1 cellular context compared by ENCODE assay signal in genomic region chr2:143121079-143121478, GRCh38.
TF ChIP-seq lines count a peak whose summit lies in the region.

No MANE protein-coding gene starts in this region.

TF ChIP-seq in GM12878, 131 proteins besides CTCF, POLR2A, EP300 and RAD21 (continued from another document):
- TF ChIP-seq ZBTB4 (CRISPR knock-in tag; IDR thresholded peaks at IDR 0.05) (no peak), JUNB (IDR thresholded peaks at IDR 0.05) (no peak), SMAD5 (IDR thresholded peaks at IDR 0.05; ENCODE audit: low read depth) (no peak), MXI1 (IDR thresholded peaks at IDR 0.05; ENCODE audit: low read depth, low read length) (no peak), RELA (IDR thresholded peaks at IDR 0.05; ENCODE audit: borderline replicate concordance, partially characterized antibody) (no peak)
- TF ChIP-seq, protein P1, sequence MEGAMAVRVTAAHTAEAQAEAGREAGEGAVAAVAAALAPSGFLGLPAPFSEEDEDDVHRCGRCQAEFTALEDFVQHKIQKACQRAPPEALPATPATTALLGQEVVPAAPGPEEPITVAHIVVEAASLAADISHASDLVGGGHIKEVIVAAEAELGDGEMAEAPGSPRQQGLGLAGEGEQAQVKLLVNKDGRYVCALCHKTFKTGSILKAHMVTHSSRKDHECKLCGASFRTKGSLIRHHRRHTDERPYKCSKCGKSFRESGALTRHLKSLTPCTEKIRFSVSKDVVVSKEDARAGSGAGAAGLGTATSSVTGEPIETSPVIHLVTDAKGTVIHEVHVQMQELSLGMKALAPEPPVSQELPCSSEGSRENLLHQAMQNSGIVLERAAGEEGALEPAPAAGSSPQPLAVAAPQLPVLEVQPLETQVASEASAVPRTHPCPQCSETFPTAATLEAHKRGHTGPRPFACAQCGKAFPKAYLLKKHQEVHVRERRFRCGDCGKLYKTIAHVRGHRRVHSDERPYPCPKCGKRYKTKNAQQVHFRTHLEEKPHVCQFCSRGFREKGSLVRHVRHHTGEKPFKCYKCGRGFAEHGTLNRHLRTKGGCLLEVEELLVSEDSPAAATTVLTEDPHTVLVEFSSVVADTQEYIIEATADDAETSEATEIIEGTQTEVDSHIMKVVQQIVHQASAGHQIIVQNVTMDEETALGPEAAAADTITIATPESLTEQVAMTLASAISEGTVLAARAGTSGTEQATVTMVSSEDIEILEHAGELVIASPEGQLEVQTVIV (IDR thresholded peaks at IDR 0.05; ENCODE audit: borderline replicate concordance, partially characterized antibody) = no peak
- TF ChIP-seq, protein P2, sequence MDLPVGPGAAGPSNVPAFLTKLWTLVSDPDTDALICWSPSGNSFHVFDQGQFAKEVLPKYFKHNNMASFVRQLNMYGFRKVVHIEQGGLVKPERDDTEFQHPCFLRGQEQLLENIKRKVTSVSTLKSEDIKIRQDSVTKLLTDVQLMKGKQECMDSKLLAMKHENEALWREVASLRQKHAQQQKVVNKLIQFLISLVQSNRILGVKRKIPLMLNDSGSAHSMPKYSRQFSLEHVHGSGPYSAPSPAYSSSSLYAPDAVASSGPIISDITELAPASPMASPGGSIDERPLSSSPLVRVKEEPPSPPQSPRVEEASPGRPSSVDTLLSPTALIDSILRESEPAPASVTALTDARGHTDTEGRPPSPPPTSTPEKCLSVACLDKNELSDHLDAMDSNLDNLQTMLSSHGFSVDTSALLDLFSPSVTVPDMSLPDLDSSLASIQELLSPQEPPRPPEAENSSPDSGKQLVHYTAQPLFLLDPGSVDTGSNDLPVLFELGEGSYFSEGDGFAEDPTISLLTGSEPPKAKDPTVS (IDR thresholded peaks at IDR 0.05; ENCODE audit: low read depth, low read length) = no peak
